8 cellular contexts compared by ENCODE assay signal in genomic region chr15:64095795-64096485, GRCh38. TPM values are rescaled to one million over a fixed set of nuclear protein-coding genes. Genes with fewer than 3 reads are reported as not detected.
A peak's percentile ranks its signal among the peaks of the same experiment; 100 is the strongest.
DNase-seq lines count a peak whose midpoint lies in the region; ATAC-seq and TF ChIP-seq lines count a peak whose summit lies in the region.

SNX1 (plus strand) TSS chr15:64095982; CDS start chr15:64096014, 32 bp downstream.

- H3K27ac Mint-ChIP-seq in type B pancreatic cell, result peak within 1 kb of the TSS; percentile 94

- no peak for TF ChIP-seq CTCF in GM12864 (IDR thresholded peaks at IDR 0.05; ENCODE audit: low read depth, low read length, missing control alignments)
- peak; percentile 51 for TF ChIP-seq CTCF in type B pancreatic cell (conservative IDR thresholded peaks at IDR 0.05)

- ATAC-seq in HG02870 (IDR thresholded peaks at IDR 0.05; ENCODE audit: unreplicated experiment) (peak; percentile 32), left cardiac atrium (peak; percentile 86 to 90)

- H3K36me3 Mint-ChIP-seq in type B pancreatic cell, result peaks cover 8% of the 10 kb centered on the region

- DNase-seq in GM12864 (ENCODE audit: low read depth) (peak; percentile 83), NCI-H1930 (lab: John Stamatoyannopoulos, UW) (peak; percentile 74 to 83), T-helper 2 cell (peak; percentile 91 to 97 (median 95)), amygdala (lab: John Stamatoyannopoulos, UW) (peak; percentile 57 to 97 (median 92)), left cardiac atrium (peak; percentile 94), posterior vena cava (ENCODE audit: low spot score) (peak; percentile 98), type B pancreatic cell (ENCODE audit: extremely low spot score, unreplicated experiment) (peak; percentile 96)

- H3K27me3 Mint-ChIP-seq in type B pancreatic cell, result no peaks in the 10 kb centered on the region

- H3K9me3 Mint-ChIP-seq in type B pancreatic cell, result no peaks in the 10 kb centered on the region

- peak within 1 kb of the TSS; percentile 71 for H3K4me3 ChIP-seq in GM12864 (ENCODE audit: low read depth, low read length)

- H3K4me1 Mint-ChIP-seq in type B pancreatic cell (ENCODE audit: unreplicated experiment), result peaks cover 35% of the 10 kb centered on the region

- intact Hi-C loops in left cardiac atrium (cut with DNase I) (loop anchor here (2.0 to 10.0 kb wide), 2 partner anchors 55 to 59 kb away; partner anchors contain the start of gene SNX22 (in 2 of the 2)), posterior vena cava (cut with DNase I) (no loop called here)

- H3K4me3 Mint-ChIP-seq in type B pancreatic cell, result peak within 1 kb of the TSS; percentile 99

RNA-seq across cellular contexts. Expression of gene SNX1, which starts in this region (rescaled TPM):
- total RNA-seq in left cardiac atrium, result 100 to 1,000 TPM in 1 of 2 donors, 10 to 100 TPM in 1; 92.7 to 108 TPM
- total RNA-seq in posterior vena cava, result 100 to 1,000 TPM; 114 to 130 TPM
- 111 and 124 TPM in 2 replicates for total RNA-seq in type B pancreatic cell (ENCODE audit: low replicate concordance)

Comparison
In these comparisons a context has a peak if more than half of its experiments do, and no peak if none do; other contexts are left out.
1. Peak in every context shown above with its lines: DNase-seq, ATAC-seq and H3K4me3 ChIP-seq.
2. intact Hi-C loops: an anchor here in left cardiac atrium (2.0 to 10.0 kb wide); none called in posterior vena cava.